In the genomic region with DNA sequence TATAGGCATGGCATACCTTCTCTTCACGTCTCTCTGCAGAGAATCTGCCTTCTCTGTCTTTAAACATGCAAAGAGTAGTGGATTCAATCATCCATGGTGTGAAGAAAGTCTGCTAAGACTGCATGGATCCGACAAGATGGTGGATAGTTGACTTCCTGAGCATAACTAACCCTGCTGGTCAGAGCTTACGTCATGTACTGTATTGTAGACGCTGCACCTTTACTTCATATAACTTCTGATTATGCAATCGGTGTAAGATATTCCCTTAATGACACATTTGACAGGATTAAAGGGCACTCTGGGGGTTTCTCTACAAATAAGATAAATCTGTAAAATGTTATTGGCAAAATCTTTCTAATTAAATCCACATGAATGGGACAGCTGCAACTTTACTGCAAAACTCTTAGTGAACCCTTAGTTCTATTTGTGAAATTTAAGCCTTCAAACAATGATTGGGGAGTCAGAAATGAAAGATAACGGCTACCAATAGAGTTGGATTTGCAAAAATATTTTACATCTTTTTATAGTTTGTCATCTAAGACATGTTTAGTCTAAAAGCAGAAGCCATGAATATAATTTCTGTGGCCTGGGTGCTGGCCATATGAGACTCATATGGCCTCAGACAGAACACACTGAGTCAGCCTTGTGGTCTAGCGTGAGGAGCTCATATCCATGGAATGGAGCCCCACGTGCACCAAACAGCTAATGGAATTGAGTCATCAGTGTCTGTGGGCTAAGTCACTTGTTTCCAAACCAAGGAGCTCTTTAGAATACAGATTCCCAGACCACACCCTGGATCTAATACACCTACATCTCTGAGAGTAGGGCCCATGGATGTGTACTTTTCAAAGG, we compare ENCODE assay signal across 11 cellular contexts.
A peak's percentile ranks its signal among the peaks of the same experiment; 100 is the strongest.
DNase-seq lines count a peak whose midpoint lies in the region; ATAC-seq lines count a peak whose summit lies in the region.
"Had no signal": no experiment of that assay in that cellular context is flagged by ENCODE, and none has a peak within 500 bp of the region (broad histone marks: within the 10 kb centered on the region; RNA-seq: fewer than 3 reads in every experiment).

No MANE protein-coding gene starts in this region.

- intact Hi-C loops in posterior vena cava (cut with DNase I) = no loop called here

- ATAC-seq in GM19467 (IDR thresholded peaks at IDR 0.05; ENCODE audit: unreplicated experiment) = no peak

- DNase-seq in GM03348 (ENCODE audit: low spot score) (peak; percentile 77), NOMO-1 (lab: John Stamatoyannopoulos, UW; ENCODE audit: unreplicated experiment in 2 of 2) (peak; percentile 53 to 61), dedifferentiated amniotic fluid mesenchymal stem cell (ENCODE audit: extremely low spot score) (peak; percentile 99), non-pigmented ciliary epithelial cell (ENCODE audit: low read depth) (peak; percentile 100), retina (no peak), NCI-H524 (lab: John Stamatoyannopoulos, UW) (no peak), posterior vena cava (ENCODE audit: low spot score) (no peak)
- DNase-seq: activated naive CD8-positive, alpha-beta T cell treated with anti-CD3 and anti-CD28 coated beads, Interleukin-2, amount 10 ng/mL, durations not matched to agents 7 days and 5 days; occipital lobe; WERI-Rb-1 had no signal

Comparison
In these comparisons a context has a peak if more than half of its experiments do, and no peak if none do; other contexts are left out.
1. DNase-seq: peak in GM03348 (single experiment), NOMO-1 (2 of 2), dedifferentiated amniotic fluid mesenchymal stem cell (single experiment) and non-pigmented ciliary epithelial cell (single experiment); none in retina (single experiment), NCI-H524 (0 of 2) and posterior vena cava (single experiment).